In genomic region chr14:64709126-64709525, GRCh38 we compare ENCODE assay signal across 11 cellular contexts. TPM values are rescaled to one million over a fixed set of nuclear protein-coding genes. Genes with fewer than 3 reads are reported as not detected.
DNase-seq lines count a peak whose midpoint lies in the region; ATAC-seq, FAIRE-seq and TF ChIP-seq lines count a peak whose summit lies in the region.
"Had no signal": no experiment of that assay in that cellular context is flagged by ENCODE, and none has a peak within 500 bp of the region (broad histone marks: within the 10 kb centered on the region; RNA-seq: fewer than 3 reads in every experiment).

No MANE protein-coding gene starts in this region.

- peak overlapping the region; percentile 76 to 86 for H3K27ac Mint-ChIP-seq in natural killer cell

- H3K4me1 Mint-ChIP-seq in natural killer cell, result peaks cover 82 to 84% of the 10 kb centered on the region in 2 donors

- intact Hi-C loops in Right ventricle myocardium inferior (cut with DNase I) (loop anchor here (5.0 kb wide), 1 partner anchor 53 kb away; no protein-coding TSS in a partner anchor), natural killer cell (cut with micrococcal nuclease) (loop anchor here (1.0 to 10.0 kb wide), 2 partner anchors 8 to 204 kb away; partner anchors contain the start of genes ZBTB1 and ZBTB25)

- H3K36me3 ChIP-seq in cardiac muscle cell (no peaks in the 10 kb centered on the region), ectodermal cell (ENCODE audit: control insufficient read depth, insufficient read depth, low read length) (peaks cover 8% of the 10 kb centered on the region)

- no peaks in the 10 kb centered on the region for H3K27me3 Mint-ChIP-seq in natural killer cell (ENCODE audit: low read depth in 2 of 2)

- no peak for TF ChIP-seq CTCF in cardiac muscle cell (IDR thresholded peaks at IDR 0.05; ENCODE audit: low read depth, low read length)
- TF ChIP-seq CTCF in natural killer cell (IDR thresholded peaks at IDR 0.05), result no peak

- FAIRE-seq in urothelium cell line (lab: Jason Lieb, UNC), result peak; percentile 95
- FAIRE-seq: colon had no signal

- H3K27me3 ChIP-seq in cardiac muscle cell (no peaks in the 10 kb centered on the region), ectodermal cell (ENCODE audit: control insufficient read depth, insufficient read depth, low read length, poor library complexity, severe bottlenecking) (no peaks in the 10 kb centered on the region)

- H3K9me3 Mint-ChIP-seq in natural killer cell, result peaks cover 0 to 3% of the 10 kb centered on the region in 2 donors

- H3K27ac ChIP-seq in cardiac muscle cell (peak overlapping the region; percentile 55), ectodermal cell (ENCODE audit: insufficient read depth, low read depth, low read length, poor library complexity, severe bottlenecking) (no peak overlapping the region)

- H3K36me3 Mint-ChIP-seq in natural killer cell, result peaks cover 15% of the 10 kb centered on the region

- peaks cover 48% of the 10 kb centered on the region for H3K4me1 ChIP-seq in cardiac muscle cell (ENCODE audit: low read depth)
- peaks cover 43% of the 10 kb centered on the region for H3K4me1 ChIP-seq in ectodermal cell (ENCODE audit: control insufficient read depth, insufficient read depth, low read length)

- WGBS in ectodermal cell, 2 experiments, result 50 to 52% methylated on average over 5 of the region's 5 CpGs

- H3K9me3 ChIP-seq in cardiac muscle cell (ENCODE audit: low read depth) (no peaks in the 10 kb centered on the region), ectodermal cell (ENCODE audit: control insufficient read depth, low read length) (no peaks in the 10 kb centered on the region)

- ATAC-seq in Right ventricle myocardium inferior (no peak), natural killer cell (no peak)

- no peak overlapping the region for H3K4me3 ChIP-seq in cardiac muscle cell
- peak overlapping the region; percentile 18 for H3K4me3 ChIP-seq in ectodermal cell (ENCODE audit: insufficient read depth, low read depth, low read length)

- DNase-seq in cardiac muscle cell (ENCODE audit: low read depth in 1 of 2, low spot score in 1 of 2) (no peak), Right ventricle myocardium inferior (ENCODE audit: missing footprints) (no peak), natural killer cell (no peak), urothelium cell line (ENCODE audit: low spot score) (no peak), NCI-H1048 (lab: John Stamatoyannopoulos, UW) (no peak), germinal center (ENCODE audit: low spot score) (no peak)
- no peak for DNase-seq in effector CD4-positive, alpha-beta T cell
- DNase-seq: activated CD4-positive, CD25-positive, alpha-beta regulatory T cell treated with anti-CD3 and anti-CD28 coated beads, Interleukin-2, amount 50 U/mL, for 72 hours; NCI-H748 treated with DMSO at 0.1 percent for 48 hours had no signal

- H3K4me3 Mint-ChIP-seq in natural killer cell, result peak overlapping the region; percentile 87

RNA-seq across cellular contexts. Expression of gene PLEKHG3, which starts 4.9 kb away (rescaled TPM):
- total RNA-seq in cardiac muscle cell (54.8 and 72.2 TPM in 2 replicates), Right ventricle myocardium inferior (19.6 TPM), natural killer cell (100 to 1,000 TPM; 184 to 285 (median 225) TPM)
- polyA plus RNA-seq in cardiac muscle cell, result 17.7 and 19.2 TPM in 2 replicates
- polyA plus RNA-seq in ectodermal cell (2013, experiment 1 of 4), result 81.4 TPM
- 114 TPM for polyA plus RNA-seq in ectodermal cell (2013, experiment 2 of 4)
- 64.1 TPM for polyA plus RNA-seq in ectodermal cell (2013, experiment 3 of 4)
- polyA plus RNA-seq in ectodermal cell (2013, experiment 4 of 4), result 62.5 TPM
